In genomic region chr6:26197736-26198625, GRCh38 we compare ENCODE assay signal across 8 cellular contexts.
DNase-seq lines count a peak whose midpoint lies in the region; ATAC-seq and TF ChIP-seq lines count a peak whose summit lies in the region.

No MANE protein-coding gene starts in this region.

- DNase-seq in ACHN (peak; percentile 61), OCI-LY7 (ENCODE audit: low spot score) (peak; percentile 84), astrocyte of the spinal cord (ENCODE audit: low read depth, low spot score) (peak; percentile 49), left lung (no peak), substantia nigra (lab: John Stamatoyannopoulos, UW) (no peak), iPS-NIHi7 (ENCODE audit: extremely low spot score) (no peak)

- H3K36me3 ChIP-seq in OCI-LY7 (ENCODE audit: insufficient read depth, low read length) (peaks cover 8% of the 10 kb centered on the region), left lung (no peaks in the 10 kb centered on the region)

- POLR2A ChIA-PET in OCI-LY7 (lab: Charles Lee), result interaction anchor here (0.6 to 22.5 kb wide), 56 partner anchors 8 to 1695 kb away, joined by 3 to 505 read pairs (median 6); a partner anchor contains a TSS

- in situ Hi-C loops in ACHN (cut with HindIII; ENCODE audit: low pct_ligation_motif_present, low pct_unique_long_range_greater_than_20kb, low sequenced_read_pairs), result no loop called here
- in situ Hi-C loops in GM18951 (cut with MboI; ENCODE audit: low sequenced_read_pairs, unreplicated experiment), result loop anchor here (10.0 kb wide), 1 partner anchor 947 kb away; a partner anchor contains a TSS
- in situ Hi-C loops in astrocyte of the spinal cord (cut with HindIII; ENCODE audit: low sequenced_read_pairs), result no loop called here

- BruUV-seq in OCI-LY7 (replicated peaks; lab: Mats Ljungman, UMichigan), result no TSS peak

- H3K4me1 ChIP-seq in OCI-LY7 (ENCODE audit: insufficient read depth, low read length, poor library complexity, severe bottlenecking) (peaks cover 47% of the 10 kb centered on the region), left lung (peaks cover 6 to 50% of the 10 kb centered on the region in 2 donors)

- H3K9me2 ChIP-seq in OCI-LY7 (ENCODE audit: insufficient read depth, low read length), result no peaks in the 10 kb centered on the region

- CTCF ChIA-PET in OCI-LY7 (lab: Charles Lee; ENCODE audit: unreplicated experiment), result no interaction called here

- intact Hi-C loops in OCI-LY7 (cut with micrococcal nuclease; ENCODE audit: unreplicated experiment) (loop anchor here (1.0 to 5.0 kb wide), 10 partner anchors 9 to 1694 kb away; a partner anchor contains a TSS), left lung (cut with DNase I) (no loop called here)

- H2AFZ ChIP-seq in OCI-LY7 (ENCODE audit: low read length), result no peak overlapping the region

- peak overlapping the region; percentile 92 for H3K4me2 ChIP-seq in OCI-LY7 (ENCODE audit: low read length)

- peak overlapping the region; percentile 91 for H3K4me3 ChIP-seq in OCI-LY7 (ENCODE audit: low read depth, low read length, poor library complexity, severe bottlenecking)
- H3K4me3 ChIP-seq in astrocyte of the spinal cord (ENCODE audit: low read depth, low read length), result peak overlapping the region; percentile 66
- peak overlapping the region; percentile 53 to 69 for H3K4me3 ChIP-seq in left lung

- H3K9me3 ChIP-seq in OCI-LY7 (ENCODE audit: low read length) (no peaks in the 10 kb centered on the region), left lung (no peaks in the 10 kb centered on the region)

- TF ChIP-seq CTCF in OCI-LY7 (conservative IDR thresholded peaks at IDR 0.05; ENCODE audit: low read length) (peak; percentile 57), astrocyte of the spinal cord (IDR thresholded peaks at IDR 0.05; ENCODE audit: low read depth, low read length) (peak; percentile 12), left lung (IDR thresholded peaks at IDR 0.05) (no peak)

- peaks cover 16% of the 10 kb centered on the region; the same call in 1 of the 2 replicates for H3K79me2 ChIP-seq in OCI-LY7 (ENCODE audit: insufficient read depth, low read depth, low read length)

- H3K27ac ChIP-seq in OCI-LY7 (ENCODE audit: low read depth, low read length, poor library complexity, severe bottlenecking) (peak overlapping the region; percentile 93), left lung (peak overlapping the region; percentile 96), substantia nigra (ENCODE audit: low read depth, low read length, poor library complexity, severe bottlenecking) (peak overlapping the region; percentile 78)

- peak; percentile 48 for TF ChIP-seq POLR2A in GM18951 (IDR thresholded peaks at IDR 0.05; ENCODE audit: extremely low read depth, insufficient read depth, insufficient read length)

- H3K27me3 ChIP-seq in left lung, result peaks cover 0 to 96% of the 10 kb centered on the region in 2 donors

- H4K20me1 ChIP-seq in OCI-LY7 (ENCODE audit: insufficient read depth, low read length), result no peaks in the 10 kb centered on the region; the same call in 1 of the 2 replicates

- ATAC-seq in left lung (peak; percentile 2), esophagus mucosa (no peak)

Comparison
In these comparisons a context has a peak if more than half of its experiments do, and no peak if none do; other contexts are left out.
1. DNase-seq: peak in ACHN (single experiment), OCI-LY7 (single experiment) and astrocyte of the spinal cord (single experiment); none in left lung (0 of 2), substantia nigra (0 of 49) and iPS-NIHi7 (single experiment).
2. CTCF ChIP-seq: peak in OCI-LY7 (single experiment) and astrocyte of the spinal cord (single experiment); none in left lung (0 of 2).
3. Peak in every context shown above with its lines, with median percentiles within 50 percentile points of each other: H3K27ac ChIP-seq and H3K4me3 ChIP-seq.